Comparison of ENCODE assay signal across 1 cellular context in genomic region chr19:45498411-45499195, GRCh38.
TF ChIP-seq lines count a peak whose summit lies in the region.

PPM1N (plus strand) TSS chr19:45498443; CDS start chr19:45498473, 30 bp downstream.

TF ChIP-seq in H1, 55 proteins besides CTCF, POLR2A, EP300 and RAD21:
- no peak for TF ChIP-seq CHD2 (IDR thresholded peaks at IDR 0.05; ENCODE audit: low read length)
- TF ChIP-seq NANOG (IDR thresholded peaks at IDR 0.05; ENCODE audit: insufficient read depth, low read depth, low read length, poor library complexity, severe bottlenecking): no peak
- peak; percentile 41; the same call in 1 of the 2 replicates for TF ChIP-seq TBP (IDR thresholded peaks at IDR 0.05; ENCODE audit: low read depth, low read length)
- 0 out of 2 replicates have a peak, but pooled peaks have one; percentile 10 for TF ChIP-seq TEAD4 (IDR thresholded peaks at IDR 0.05; ENCODE audit: low read depth, low read length)
- peak; percentile 97 for TF ChIP-seq MAX (IDR thresholded peaks at IDR 0.05)
- peak in 1 of 2 experiments; percentile 45; a peak in 1 of 4 replicates for TF ChIP-seq HDAC2 (IDR thresholded peaks at IDR 0.05; ENCODE audit: borderline replicate concordance in 1 of 2, low read depth in 2 of 2, low read length in 2 of 2)
- TF ChIP-seq SIN3A (conservative IDR thresholded peaks at IDR 0.05 in 1 of 2, IDR thresholded peaks at IDR 0.05 in 1 of 2; ENCODE audit: low read depth in 1 of 2, low read length in 2 of 2): peak; percentile 53 to 73; a peak in 1 of 4 replicates
- TF ChIP-seq RNF2 (IDR thresholded peaks at IDR 0.05; ENCODE audit: borderline replicate concordance, low read depth, low read length, missing control alignments, poor library complexity, severe bottlenecking): peak; percentile 80
- no peak for TF ChIP-seq MAFK (IDR thresholded peaks at IDR 0.05; ENCODE audit: low read depth, low read length)
- TF ChIP-seq, protein P1, sequence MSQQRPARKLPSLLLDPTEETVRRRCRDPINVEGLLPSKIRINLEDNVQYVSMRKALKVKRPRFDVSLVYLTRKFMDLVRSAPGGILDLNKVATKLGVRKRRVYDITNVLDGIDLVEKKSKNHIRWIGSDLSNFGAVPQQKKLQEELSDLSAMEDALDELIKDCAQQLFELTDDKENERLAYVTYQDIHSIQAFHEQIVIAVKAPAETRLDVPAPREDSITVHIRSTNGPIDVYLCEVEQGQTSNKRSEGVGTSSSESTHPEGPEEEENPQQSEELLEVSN (IDR thresholded peaks at IDR 0.05): peak; percentile 77; the same call in 1 of the 2 replicates
- peak; percentile 23; the same call in 1 of the 2 replicates for TF ChIP-seq SP1 (IDR thresholded peaks at IDR 0.05; ENCODE audit: low read depth, low read length)
- TF ChIP-seq KDM4A (IDR thresholded peaks at IDR 0.05; ENCODE audit: low read depth, low read length, severe bottlenecking): peak; percentile 83
